ENCODE assay signal across 23 cellular contexts in the genomic region with DNA sequence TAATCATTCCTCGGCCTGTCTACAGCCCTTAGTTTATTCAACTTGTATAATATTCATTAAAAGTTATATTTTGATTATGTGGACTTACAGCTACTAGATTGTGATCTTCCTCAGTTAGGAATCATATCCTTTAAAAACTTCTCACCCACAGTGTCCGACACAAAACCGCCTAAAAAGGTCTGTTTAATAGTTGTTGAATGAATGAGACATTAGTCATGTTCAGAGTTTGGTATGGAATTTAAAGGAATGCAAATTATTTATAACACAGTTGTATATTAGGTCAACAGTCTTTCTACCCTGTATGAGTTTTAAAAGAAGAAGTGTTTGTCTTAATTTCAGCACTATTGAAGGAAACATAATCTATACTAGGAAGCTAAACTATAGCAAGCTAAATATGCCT.
A peak's percentile ranks its signal among the peaks of the same experiment; 100 is the strongest.
DNase-seq lines count a peak whose midpoint lies in the region; ATAC-seq, FAIRE-seq and TF ChIP-seq lines count a peak whose summit lies in the region.
"Had no signal": no experiment of that assay in that cellular context is flagged by ENCODE, and none has a peak within 500 bp of the region (broad histone marks: within the 10 kb centered on the region; RNA-seq: fewer than 3 reads in every experiment).

No MANE protein-coding gene starts in this region.

- H3K27me3 Mint-ChIP-seq in H9 (ENCODE audit: low read depth) = no peaks in the 10 kb centered on the region
- H3K27me3 Mint-ChIP-seq: CD4-positive, CD25-positive, alpha-beta regulatory T cell; type B pancreatic cell had no signal

- H3K79me2 ChIP-seq in H9 (ENCODE audit: insufficient read depth, low read length) = no peaks in the 10 kb centered on the region

- H3K9me3 Mint-ChIP-seq in H9 = no peaks in the 10 kb centered on the region
- H3K9me3 Mint-ChIP-seq: CD4-positive, CD25-positive, alpha-beta regulatory T cell; neural crest cell; T-helper 2 cell treated with Interferon-gamma antibody and Interleukin-4, amounts not matched to agents 5 μg/mL and 100 μg/mL, for 36 hours; type B pancreatic cell had no signal

- no peak overlapping the region for H3T11ph ChIP-seq in H9 (ENCODE audit: low read length)

- H2BK20ac ChIP-seq in H9 (ENCODE audit: low read depth, low read length, poor library complexity, severe bottlenecking) = no peak overlapping the region

- ATAC-seq in A549 (peak in 1 of 2 experiments; percentile 43; a peak in 2 of 6 replicates), GM19023 (IDR thresholded peaks at IDR 0.05; ENCODE audit: unreplicated experiment) (no peak)
- ATAC-seq: psoas muscle; stimulated activated naive CD8-positive, alpha-beta T cell treated with anti-CD3 and anti-CD28 coated beads, Interleukin-15, Interleukin-2, amounts not matched to agents 100 U/mL and 50 U/mL, for 24 hours had no signal

- CTCF ChIA-PET in A549 (lab: Yijun Ruan, JAX) = interaction anchor here (1.2 to 1.3 kb wide), 2 partner anchors 85 to 391 kb away, joined by 3 read pairs; no protein-coding TSS in a partner anchor

- H3K23ac ChIP-seq in H9 (ENCODE audit: insufficient read length, low read depth, low read length) = no peak overlapping the region

- POLR2A ChIA-PET in A549 (lab: Yijun Ruan, JAX) = no interaction called here

- H4K8ac ChIP-seq in H9 (replicated peaks; ENCODE audit: insufficient read length, low read depth, low read length) = no peak overlapping the region

- peak overlapping the region; percentile 26 for H3K4me2 ChIP-seq in A549
- H3K4me2 ChIP-seq in H9 (ENCODE audit: insufficient read depth, insufficient read length, low read length) = no peak overlapping the region

- no peak overlapping the region for H3K4me3 Mint-ChIP-seq in H9
- H3K4me3 Mint-ChIP-seq: CD4-positive, CD25-positive, alpha-beta regulatory T cell; neural crest cell; T-helper 2 cell treated with Interferon-gamma antibody and Interleukin-4, amounts not matched to agents 5 μg/mL and 100 μg/mL, for 36 hours; type B pancreatic cell had no signal

- H3K14ac ChIP-seq in H9 (ENCODE audit: insufficient read depth, low read length) = no peak overlapping the region

- TF ChIP-seq EP300 in A549 (IDR thresholded peaks at IDR 0.05) = no peak

- TF ChIP-seq RAD21 in A549 (conservative IDR thresholded peaks at IDR 0.05 in 1 of 2, IDR thresholded peaks at IDR 0.05 in 1 of 2) = no peak

- no peak overlapping the region for H2BK15ac ChIP-seq in H9 (ENCODE audit: low read depth, low read length)

- no peak overlapping the region for H3K27ac Mint-ChIP-seq in H9
- H3K27ac Mint-ChIP-seq: CD4-positive, CD25-positive, alpha-beta regulatory T cell; T-helper 2 cell treated with Interferon-gamma antibody and Interleukin-4, amounts not matched to agents 5 μg/mL and 100 μg/mL, for 36 hours; type B pancreatic cell had no signal

- H3K36me3 Mint-ChIP-seq in H9 (ENCODE audit: insufficient read depth in 1 of 3, low read depth in 3 of 3) = no peaks in the 10 kb centered on the region
- H3K36me3 Mint-ChIP-seq: CD4-positive, CD25-positive, alpha-beta regulatory T cell; type B pancreatic cell had no signal

- H2BK5ac ChIP-seq in H9 (ENCODE audit: insufficient read length, low read length) = no peak overlapping the region

- no peak overlapping the region for H3K56ac ChIP-seq in H9 (ENCODE audit: insufficient read length, low read depth, low read length)

- no peak overlapping the region for H3K9ac ChIP-seq in H9 (ENCODE audit: extremely low read depth, insufficient read length, low read length)

- no peaks in the 10 kb centered on the region for H3K23me2 ChIP-seq in H9 (ENCODE audit: insufficient read length, low read depth, low read length, poor library complexity, severe bottlenecking)

- TF ChIP-seq POLR2A in A549 (IDR thresholded peaks at IDR 0.05; ENCODE audit: low read length) = no peak

- H3K9me3 ChIP-seq in A549 (no peaks in the 10 kb centered on the region), H9 (ENCODE audit: control insufficient read depth, low read depth, low read length) (no peaks in the 10 kb centered on the region)
- H3K9me3 ChIP-seq: psoas muscle had no signal

- DNase-seq in A549 (ENCODE audit: low read depth in 1 of 2, low spot score in 1 of 2) = no peak
- DNase-seq in HS-5 (ENCODE audit: low read depth) = peak; percentile 58
- peak; percentile 41 for DNase-seq in astrocyte of the hippocampus (ENCODE audit: low read depth, low spot score)
- DNase-seq in foreskin melanocyte = peak; percentile 28
- DNase-seq in COLO668 (lab: John Stamatoyannopoulos, UW; ENCODE audit: unreplicated experiment) = no peak
- DNase-seq in stimulated activated CD4-positive, alpha-beta T cell treated with anti-CD3 and anti-CD28 coated beads, Interleukin-4, amount 100 ng/mL, for 1 hour = no peak
- DNase-seq in H9 = no peak
- DNase-seq: activated CD4-positive, CD25-positive, alpha-beta regulatory T cell treated with anti-CD3 and anti-CD28 coated beads, Interleukin-2, amount 50 U/mL, for 72 hours; activated gamma-delta T cell; aorta; CD4-positive, CD25-positive, alpha-beta regulatory T cell; DMS79 treated with DMSO at 0.1 percent for 48 hours; erythroblast; kidney; MV-4-11; NCI-H1930; psoas muscle; stimulated activated naive CD8-positive, alpha-beta T cell treated with anti-CD3 and anti-CD28 coated beads, Interleukin-15, Interleukin-2, amounts not matched to agents 100 U/mL and 50 U/mL, for 24 hours had no signal

- no peak overlapping the region for H4K5ac ChIP-seq in H9 (ENCODE audit: insufficient read length, low read depth, low read length)

- H2AFZ ChIP-seq in H9 (ENCODE audit: low read length) = no peak overlapping the region

- TF ChIP-seq CTCF in A549 (IDR thresholded peaks at IDR 0.05) (no peak), H9 (conservative IDR thresholded peaks at IDR 0.05) (no peak)

- no peak for FAIRE-seq in A549 (lab: Jason Lieb, UNC)
- FAIRE-seq: A204.1, kidney had no signal

- H3K79me1 ChIP-seq in H9 (ENCODE audit: insufficient read depth, low read depth, low read length, poor library complexity, severe bottlenecking) = no peaks in the 10 kb centered on the region

- no peak overlapping the region for H2AK5ac ChIP-seq in H9 (ENCODE audit: insufficient read length, low read length)

- no peaks in the 10 kb centered on the region for H4K20me1 ChIP-seq in H9 (ENCODE audit: control insufficient read depth, insufficient read depth, insufficient read length)

- H3K27me3 ChIP-seq in H9 (ENCODE audit: insufficient read depth, low read length) = no peaks in the 10 kb centered on the region

- WGBS in A549 (ENCODE audit: missing lambda C conversion rate) = 22% methylated on average over 3 of the region's 3 CpGs
- WGBS in H9 (ENCODE audit: extremely low coverage, insufficient read length, low lambda C conversion rate) = no CpG with 5 or more reads among the region's 3 CpGs

- H2BK120ac ChIP-seq in H9 (ENCODE audit: low read depth, low read length, poor library complexity, severe bottlenecking) = no peak overlapping the region

- no peak overlapping the region for H3K4me3 ChIP-seq in A549
- H3K4me3 ChIP-seq: psoas muscle had no signal

- H3K4me1 Mint-ChIP-seq in H9 = no peaks in the 10 kb centered on the region
- H3K4me1 Mint-ChIP-seq: CD4-positive, CD25-positive, alpha-beta regulatory T cell had no signal

- no peak overlapping the region for H4K91ac ChIP-seq in H9 (ENCODE audit: insufficient read length, low read depth, low read length)

- H3K4me1 ChIP-seq in A549 = peaks cover 14% of the 10 kb centered on the region; the same call in 2 of the 3 replicates
- H3K4me1 ChIP-seq in H9 (ENCODE audit: insufficient read depth, low read length) = no peaks in the 10 kb centered on the region
- H3K4me1 ChIP-seq: psoas muscle had no signal

- H2BK12ac ChIP-seq in H9 (ENCODE audit: insufficient read length, low read depth, low read length) = no peak overlapping the region

- no peak overlapping the region for H3K4ac ChIP-seq in H9 (ENCODE audit: low read depth, low read length)

- no peak overlapping the region for H3K18ac ChIP-seq in H9 (ENCODE audit: insufficient read length, low read depth, low read length)

- H3K27ac ChIP-seq in A549 (no peak overlapping the region), H9 (ENCODE audit: insufficient read length, low read depth, low read length) (no peak overlapping the region)
- H3K27ac ChIP-seq: psoas muscle had no signal

TF ChIP-seq in A549, 52 proteins besides CTCF, POLR2A, EP300 and RAD21 (continues in another document):
- TF ChIP-seq ZSCAN20 (CRISPR knock-in tag; IDR thresholded peaks at IDR 0.05) (no peak), EHF (CRISPR knock-in tag; IDR thresholded peaks at IDR 0.05) (no peak), CHD2 (IDR thresholded peaks at IDR 0.05; ENCODE audit: low read length, partially characterized antibody) (no peak), PHF8 (IDR thresholded peaks at IDR 0.05; ENCODE audit: borderline replicate concordance, low read depth) (no peak), TFCP2L1 (CRISPR knock-in tag; IDR thresholded peaks at IDR 0.05) (no peak), HDAC2 (IDR thresholded peaks at IDR 0.05) (no peak), FOSL2 (IDR thresholded peaks at IDR 0.05) (no peak), FOSL2 (CRISPR knock-in tag; IDR thresholded peaks at IDR 0.05) (no peak), HOXB5 (CRISPR knock-in tag; IDR thresholded peaks at IDR 0.05) (no peak)
- TF ChIP-seq, protein P1, sequence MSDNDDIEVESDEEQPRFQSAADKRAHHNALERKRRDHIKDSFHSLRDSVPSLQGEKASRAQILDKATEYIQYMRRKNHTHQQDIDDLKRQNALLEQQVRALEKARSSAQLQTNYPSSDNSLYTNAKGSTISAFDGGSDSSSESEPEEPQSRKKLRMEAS (IDR thresholded peaks at IDR 0.05) = no peak
- TF ChIP-seq, protein P2, sequence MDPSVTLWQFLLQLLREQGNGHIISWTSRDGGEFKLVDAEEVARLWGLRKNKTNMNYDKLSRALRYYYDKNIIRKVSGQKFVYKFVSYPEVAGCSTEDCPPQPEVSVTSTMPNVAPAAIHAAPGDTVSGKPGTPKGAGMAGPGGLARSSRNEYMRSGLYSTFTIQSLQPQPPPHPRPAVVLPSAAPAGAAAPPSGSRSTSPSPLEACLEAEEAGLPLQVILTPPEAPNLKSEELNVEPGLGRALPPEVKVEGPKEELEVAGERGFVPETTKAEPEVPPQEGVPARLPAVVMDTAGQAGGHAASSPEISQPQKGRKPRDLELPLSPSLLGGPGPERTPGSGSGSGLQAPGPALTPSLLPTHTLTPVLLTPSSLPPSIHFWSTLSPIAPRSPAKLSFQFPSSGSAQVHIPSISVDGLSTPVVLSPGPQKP (IDR thresholded peaks at IDR 0.05; ENCODE audit: low read depth, low read length) = no peak

Comparison
In these comparisons a context has a peak if more than half of its experiments do, and no peak if none do; other contexts are left out.
1. DNase-seq: peak in HS-5 (single experiment), astrocyte of the hippocampus (single experiment) and foreskin melanocyte (single experiment); none in A549 (0 of 2), COLO668 (single experiment), stimulated activated CD4-positive, alpha-beta T cell treated with anti-CD3 and anti-CD28 coated beads, Interleukin-4, amount 100 ng/mL, for 1 hour (single experiment) and H9 (single experiment).